1 cellular context compared by ENCODE assay signal in the genomic region with DNA sequence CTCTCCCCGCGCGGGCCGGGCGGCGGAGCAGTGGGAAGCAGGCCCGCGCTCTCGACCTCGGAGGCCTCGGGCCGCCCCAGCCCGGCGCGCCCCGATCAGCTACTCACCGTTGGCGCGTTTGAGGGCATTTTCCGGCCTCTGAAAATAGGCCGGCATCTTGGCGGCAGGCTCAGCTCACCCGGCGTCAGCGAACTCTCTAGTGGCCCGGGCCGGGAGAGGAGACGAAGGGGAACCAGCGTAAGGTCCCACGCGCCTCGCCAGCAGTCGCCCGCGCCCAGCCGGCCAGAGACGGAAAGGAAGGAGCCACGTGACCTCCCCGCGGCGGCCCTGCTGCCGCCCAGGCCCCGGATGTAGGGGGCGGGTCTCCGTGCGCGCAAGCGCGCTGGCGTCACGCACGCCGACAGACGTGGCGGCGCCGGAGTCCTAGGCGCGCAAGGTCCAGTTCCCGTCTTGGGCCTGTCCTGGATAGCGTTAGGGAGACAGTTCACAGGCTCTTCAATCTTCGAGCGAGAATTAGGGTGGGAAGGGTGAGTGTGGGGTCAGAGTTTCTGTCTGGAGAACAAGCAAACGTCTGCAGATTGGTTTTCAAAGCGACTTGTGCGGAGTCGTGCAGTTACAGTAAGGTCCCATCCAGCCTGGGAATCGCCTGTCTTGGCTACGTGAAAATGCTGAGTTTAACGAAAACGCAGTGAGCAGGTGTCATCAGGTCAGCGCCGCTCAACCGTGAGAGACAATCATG.
A peak's percentile ranks its signal among the peaks of the same experiment; 100 is the strongest.
TF ChIP-seq lines count a peak whose summit lies in the region.

A gene with protein sequence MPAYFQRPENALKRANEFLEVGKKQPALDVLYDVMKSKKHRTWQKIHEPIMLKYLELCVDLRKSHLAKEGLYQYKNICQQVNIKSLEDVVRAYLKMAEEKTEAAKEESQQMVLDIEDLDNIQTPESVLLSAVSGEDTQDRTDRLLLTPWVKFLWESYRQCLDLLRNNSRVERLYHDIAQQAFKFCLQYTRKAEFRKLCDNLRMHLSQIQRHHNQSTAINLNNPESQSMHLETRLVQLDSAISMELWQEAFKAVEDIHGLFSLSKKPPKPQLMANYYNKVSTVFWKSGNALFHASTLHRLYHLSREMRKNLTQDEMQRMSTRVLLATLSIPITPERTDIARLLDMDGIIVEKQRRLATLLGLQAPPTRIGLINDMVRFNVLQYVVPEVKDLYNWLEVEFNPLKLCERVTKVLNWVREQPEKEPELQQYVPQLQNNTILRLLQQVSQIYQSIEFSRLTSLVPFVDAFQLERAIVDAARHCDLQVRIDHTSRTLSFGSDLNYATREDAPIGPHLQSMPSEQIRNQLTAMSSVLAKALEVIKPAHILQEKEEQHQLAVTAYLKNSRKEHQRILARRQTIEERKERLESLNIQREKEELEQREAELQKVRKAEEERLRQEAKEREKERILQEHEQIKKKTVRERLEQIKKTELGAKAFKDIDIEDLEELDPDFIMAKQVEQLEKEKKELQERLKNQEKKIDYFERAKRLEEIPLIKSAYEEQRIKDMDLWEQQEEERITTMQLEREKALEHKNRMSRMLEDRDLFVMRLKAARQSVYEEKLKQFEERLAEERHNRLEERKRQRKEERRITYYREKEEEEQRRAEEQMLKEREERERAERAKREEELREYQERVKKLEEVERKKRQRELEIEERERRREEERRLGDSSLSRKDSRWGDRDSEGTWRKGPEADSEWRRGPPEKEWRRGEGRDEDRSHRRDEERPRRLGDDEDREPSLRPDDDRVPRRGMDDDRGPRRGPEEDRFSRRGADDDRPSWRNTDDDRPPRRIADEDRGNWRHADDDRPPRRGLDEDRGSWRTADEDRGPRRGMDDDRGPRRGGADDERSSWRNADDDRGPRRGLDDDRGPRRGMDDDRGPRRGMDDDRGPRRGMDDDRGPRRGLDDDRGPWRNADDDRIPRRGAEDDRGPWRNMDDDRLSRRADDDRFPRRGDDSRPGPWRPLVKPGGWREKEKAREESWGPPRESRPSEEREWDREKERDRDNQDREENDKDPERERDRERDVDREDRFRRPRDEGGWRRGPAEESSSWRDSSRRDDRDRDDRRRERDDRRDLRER (N-terminal part only) (minus strand): TSS at position 297 of the 739 bp plus-strand sequence. CDS start 141 bp downstream, at position 156.

TF ChIP-seq in HepG2, 621 proteins besides CTCF, POLR2A, EP300 and RAD21 (continued from another document and continues in another):
- TF ChIP-seq CBX1 (IDR thresholded peaks at IDR 0.05; ENCODE audit: low read depth) (peak; percentile 84), MED13 (CRISPR knock-in tag; IDR thresholded peaks at IDR 0.05) (no peak; the same call in 1 of the 2 replicates), ZNF605 (CRISPR knock-in tag; IDR thresholded peaks at IDR 0.05) (peak; percentile 91), KDM5B (CRISPR knock-in tag; IDR thresholded peaks at IDR 0.05; ENCODE audit: borderline replicate concordance) (peak; percentile 94), NR3C1 (CRISPR knock-in tag; IDR thresholded peaks at IDR 0.05) (no peak), HOXA5 (CRISPR knock-in tag; IDR thresholded peaks at IDR 0.05) (peak; percentile 53), GTF3A (CRISPR knock-in tag; conservative IDR thresholded peaks at IDR 0.05) (no peak), REXO4 (CRISPR knock-in tag; IDR thresholded peaks at IDR 0.05; ENCODE audit: borderline replicate concordance) (no peak), ATF7-NPFF (CRISPR knock-in tag; IDR thresholded peaks at IDR 0.05; ENCODE audit: low read depth) (peak; percentile 82), POLR2AphosphoS5 (IDR thresholded peaks at IDR 0.05; ENCODE audit: low read depth, low read length) (peak; percentile 99), MTA1 (CRISPR knock-in tag; IDR thresholded peaks at IDR 0.05; ENCODE audit: borderline replicate concordance) (no peak), NR1H2 (CRISPR knock-in tag; IDR thresholded peaks at IDR 0.05; ENCODE audit: borderline replicate concordance, low read depth) (no peak), ELF1 (CRISPR knock-in tag; IDR thresholded peaks at IDR 0.05) (no peak; the same call in 1 of the 2 replicates), STAT5B (CRISPR knock-in tag; IDR thresholded peaks at IDR 0.05) (peak; percentile 37; the same call in 1 of the 2 replicates), ZNF20 (CRISPR knock-in tag; IDR thresholded peaks at IDR 0.05) (0 out of 2 replicates have a peak, but pooled peaks have one; percentile 41), ZNF883 (CRISPR knock-in tag; IDR thresholded peaks at IDR 0.05; ENCODE audit: not compliant biosample characterization) (peak; percentile 94), BRD4 (CRISPR knock-in tag; IDR thresholded peaks at IDR 0.05) (no peak; the same call in 1 of the 2 replicates), AGO2 (optimal IDR thresholded peaks at IDR 0.05; ENCODE audit: low read depth, low read length) (peak; percentile 95), TAF15 (IDR thresholded peaks at IDR 0.05; ENCODE audit: low read depth, low read length, poor library complexity, severe bottlenecking) (peak; percentile 68), ZNF556 (CRISPR knock-in tag; IDR thresholded peaks at IDR 0.05; ENCODE audit: borderline replicate concordance) (no peak; the same call in 1 of the 2 replicates), IRF2 (CRISPR knock-in tag; IDR thresholded peaks at IDR 0.05) (peak; percentile 31; the same call in 1 of the 2 replicates), ARNT2 (CRISPR knock-in tag; IDR thresholded peaks at IDR 0.05; ENCODE audit: low read depth) (0 out of 2 replicates have a peak, but pooled peaks have one; percentile 27), NFIC (IDR thresholded peaks at IDR 0.05; ENCODE audit: low read length) (peak; percentile 53; the same call in 1 of the 2 replicates), YEATS4 (CRISPR knock-in tag; IDR thresholded peaks at IDR 0.05; ENCODE audit: borderline replicate concordance) (peak; percentile 91), HNF4G (IDR thresholded peaks at IDR 0.05; ENCODE audit: borderline replicate concordance, low read depth, low read length) (peak; percentile 65; the same call in 1 of the 2 replicates), HNF4G (CRISPR knock-in tag; IDR thresholded peaks at IDR 0.05; ENCODE audit: borderline replicate concordance, low read depth) (no peak), NBN (conservative IDR thresholded peaks at IDR 0.05) (no peak), SIX4 (CRISPR knock-in tag; IDR thresholded peaks at IDR 0.05) (peak; percentile 56; the same call in 1 of the 2 replicates), ZBTB3 (CRISPR knock-in tag; IDR thresholded peaks at IDR 0.05; ENCODE audit: borderline replicate concordance, low read depth) (peak; percentile 81), HMG20B (CRISPR knock-in tag; conservative IDR thresholded peaks at IDR 0.05) (no peak), MLXIP (CRISPR knock-in tag; IDR thresholded peaks at IDR 0.05; ENCODE audit: borderline replicate concordance) (no peak), CREM (IDR thresholded peaks at IDR 0.05) (peak; percentile 50; the same call in 1 of the 2 replicates), CREM (CRISPR knock-in tag; IDR thresholded peaks at IDR 0.05) (no peak), PAXIP1 (CRISPR knock-in tag; conservative IDR thresholded peaks at IDR 0.05) (peak; percentile 27; the same call in 1 of the 2 replicates), FOXO1 (CRISPR knock-in tag; IDR thresholded peaks at IDR 0.05) (no peak; the same call in none of the 2 replicates), ZNF839 (CRISPR knock-in tag; IDR thresholded peaks at IDR 0.05; ENCODE audit: borderline replicate concordance) (no peak), ZNF773 (CRISPR knock-in tag; IDR thresholded peaks at IDR 0.05; ENCODE audit: borderline replicate concordance) (no peak)
- TF ChIP-seq, protein P1, sequence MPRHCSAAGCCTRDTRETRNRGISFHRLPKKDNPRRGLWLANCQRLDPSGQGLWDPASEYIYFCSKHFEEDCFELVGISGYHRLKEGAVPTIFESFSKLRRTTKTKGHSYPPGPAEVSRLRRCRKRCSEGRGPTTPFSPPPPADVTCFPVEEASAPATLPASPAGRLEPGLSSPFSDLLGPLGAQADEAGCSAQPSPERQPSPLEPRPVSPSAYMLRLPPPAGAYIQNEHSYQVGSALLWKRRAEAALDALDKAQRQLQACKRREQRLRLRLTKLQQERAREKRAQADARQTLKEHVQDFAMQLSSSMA (CRISPR knock-in tag; IDR thresholded peaks at IDR 0.05): peak; percentile 45; the same call in 1 of the 2 replicates
- TF ChIP-seq, protein P2, sequence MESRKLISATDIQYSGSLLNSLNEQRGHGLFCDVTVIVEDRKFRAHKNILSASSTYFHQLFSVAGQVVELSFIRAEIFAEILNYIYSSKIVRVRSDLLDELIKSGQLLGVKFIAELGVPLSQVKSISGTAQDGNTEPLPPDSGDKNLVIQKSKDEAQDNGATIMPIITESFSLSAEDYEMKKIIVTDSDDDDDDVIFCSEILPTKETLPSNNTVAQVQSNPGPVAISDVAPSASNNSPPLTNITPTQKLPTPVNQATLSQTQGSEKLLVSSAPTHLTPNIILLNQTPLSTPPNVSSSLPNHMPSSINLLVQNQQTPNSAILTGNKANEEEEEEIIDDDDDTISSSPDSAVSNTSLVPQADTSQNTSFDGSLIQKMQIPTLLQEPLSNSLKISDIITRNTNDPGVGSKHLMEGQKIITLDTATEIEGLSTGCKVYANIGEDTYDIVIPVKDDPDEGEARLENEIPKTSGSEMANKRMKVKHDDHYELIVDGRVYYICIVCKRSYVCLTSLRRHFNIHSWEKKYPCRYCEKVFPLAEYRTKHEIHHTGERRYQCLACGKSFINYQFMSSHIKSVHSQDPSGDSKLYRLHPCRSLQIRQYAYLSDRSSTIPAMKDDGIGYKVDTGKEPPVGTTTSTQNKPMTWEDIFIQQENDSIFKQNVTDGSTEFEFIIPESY (CRISPR knock-in tag; IDR thresholded peaks at IDR 0.05): no peak; the same call in 1 of the 2 replicates
- TF ChIP-seq, protein P3, sequence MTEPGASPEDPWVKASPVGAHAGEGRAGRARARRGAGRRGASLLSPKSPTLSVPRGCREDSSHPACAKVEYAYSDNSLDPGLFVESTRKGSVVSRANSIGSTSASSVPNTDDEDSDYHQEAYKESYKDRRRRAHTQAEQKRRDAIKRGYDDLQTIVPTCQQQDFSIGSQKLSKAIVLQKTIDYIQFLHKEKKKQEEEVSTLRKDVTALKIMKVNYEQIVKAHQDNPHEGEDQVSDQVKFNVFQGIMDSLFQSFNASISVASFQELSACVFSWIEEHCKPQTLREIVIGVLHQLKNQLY (CRISPR knock-in tag; IDR thresholded peaks at IDR 0.05): peak; percentile 78; the same call in 1 of the 2 replicates
- TF ChIP-seq, protein P4, sequence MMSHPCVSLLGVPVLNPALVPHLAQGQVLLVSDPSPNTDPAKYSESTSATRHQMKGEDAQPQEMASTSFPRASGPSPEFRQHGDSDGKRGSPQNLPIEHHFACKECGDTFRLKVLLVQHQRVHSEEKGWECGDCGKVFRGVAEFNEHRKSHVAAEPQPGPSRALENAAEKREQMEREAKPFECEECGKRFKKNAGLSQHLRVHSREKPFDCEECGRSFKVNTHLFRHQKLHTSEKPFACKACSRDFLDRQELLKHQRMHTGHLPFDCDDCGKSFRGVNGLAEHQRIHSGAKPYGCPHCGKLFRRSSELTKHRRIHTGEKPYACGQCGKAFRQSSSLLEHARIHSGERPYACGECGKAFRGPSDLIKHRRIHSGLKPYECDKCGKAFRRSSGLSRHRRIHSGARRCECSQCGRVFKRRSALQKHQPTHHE (CRISPR knock-in tag; IDR thresholded peaks at IDR 0.05; ENCODE audit: borderline replicate concordance): peak; percentile 74
- TF ChIP-seq, protein P5, sequence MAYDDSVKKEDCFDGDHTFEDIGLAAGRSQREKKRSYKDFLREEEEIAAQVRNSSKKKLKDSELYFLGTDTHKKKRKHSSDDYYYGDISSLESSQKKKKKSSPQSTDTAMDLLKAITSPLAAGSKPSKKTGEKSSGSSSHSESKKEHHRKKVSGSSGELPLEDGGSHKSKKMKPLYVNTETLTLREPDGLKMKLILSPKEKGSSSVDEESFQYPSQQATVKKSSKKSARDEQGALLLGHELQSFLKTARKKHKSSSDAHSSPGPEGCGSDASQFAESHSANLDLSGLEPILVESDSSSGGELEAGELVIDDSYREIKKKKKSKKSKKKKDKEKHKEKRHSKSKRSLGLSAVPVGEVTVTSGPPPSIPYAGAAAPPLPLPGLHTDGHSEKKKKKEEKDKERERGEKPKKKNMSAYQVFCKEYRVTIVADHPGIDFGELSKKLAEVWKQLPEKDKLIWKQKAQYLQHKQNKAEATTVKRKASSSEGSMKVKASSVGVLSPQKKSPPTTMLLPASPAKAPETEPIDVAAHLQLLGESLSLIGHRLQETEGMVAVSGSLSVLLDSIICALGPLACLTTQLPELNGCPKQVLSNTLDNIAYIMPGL (CRISPR knock-in tag; IDR thresholded peaks at IDR 0.05; ENCODE audit: borderline replicate concordance in 1 of 2, low read depth in 1 of 2): peak; percentile 5 to 90
